9 cellular contexts compared by ENCODE assay signal in genomic region chr20:406200-407096, GRCh38. TPM values are rescaled to one million over a fixed set of nuclear protein-coding genes. Genes with fewer than 3 reads are reported as not detected.
A peak's percentile ranks its signal among the peaks of the same experiment; 100 is the strongest.
DNase-seq lines count a peak whose midpoint lies in the region; ATAC-seq, FAIRE-seq and TF ChIP-seq lines count a peak whose summit lies in the region.
"Had no signal": no experiment of that assay in that cellular context is flagged by ENCODE, and none has a peak within 500 bp of the region (broad histone marks: within the 10 kb centered on the region; RNA-seq: fewer than 3 reads in every experiment).

No MANE protein-coding gene starts in this region.

- H2AFZ ChIP-seq in DND-41 (ENCODE audit: low read depth, low read length) (no peak overlapping the region), OCI-LY1 (ENCODE audit: low read length) (no peak overlapping the region), H1 (ENCODE audit: low read length) (peak overlapping the region; percentile 36; the same call in 1 of the 2 replicates), osteoblast (ENCODE audit: low read length) (peak overlapping the region; percentile 99)

- no peak overlapping the region; the same call in 1 of the 2 replicates for H2BK15ac ChIP-seq in H1 (ENCODE audit: low read length)

- H3K18ac ChIP-seq in H1 (ENCODE audit: extremely low read depth, low read length) = no peak overlapping the region

- H2BK12ac ChIP-seq in H1 (ENCODE audit: low read depth, low read length) = no peak overlapping the region; the same call in 1 of the 2 replicates

- H2AK5ac ChIP-seq in H1 (ENCODE audit: low read depth, low read length) = no peak overlapping the region

- intact Hi-C loops in testis (cut with DNase I; ENCODE audit: low total_unique reads) = no loop called here

- peaks cover 13% of the 10 kb centered on the region for H3K23me2 ChIP-seq in H1 (ENCODE audit: low read depth, low read length)

- H4K5ac ChIP-seq in H1 (ENCODE audit: insufficient read length, low read depth, low read length) = no peak overlapping the region

- no peak for TF ChIP-seq EP300 in H1 (IDR thresholded peaks at IDR 0.05; ENCODE audit: borderline replicate concordance in 1 of 2, low read depth in 2 of 2, low read length in 2 of 2)

- H3K4me2 ChIP-seq in DND-41 (ENCODE audit: insufficient read depth, low read length) = peak overlapping the region; percentile 91; the same call in 1 of the 2 replicates
- H3K4me2 ChIP-seq in OCI-LY1 (ENCODE audit: low read length) = peak overlapping the region; percentile 63
- H3K4me2 ChIP-seq in H1 (ENCODE audit: insufficient read depth in 1 of 2, low read depth in 2 of 2, low read length in 2 of 2) = peak overlapping the region; percentile 45 to 83
- H3K4me2 ChIP-seq in osteoblast (ENCODE audit: insufficient read depth, low read length) = peak overlapping the region; percentile 96

- H3K27me3 ChIP-seq in DND-41 (ENCODE audit: insufficient read depth, low read length, poor library complexity) = no peaks in the 10 kb centered on the region
- H3K27me3 ChIP-seq in OCI-LY1 (ENCODE audit: insufficient read depth, low read length) = no peaks in the 10 kb centered on the region
- no peaks in the 10 kb centered on the region for H3K27me3 ChIP-seq in H1 (replicated peaks in 1 of 4; ENCODE audit: control insufficient read depth in 3 of 4, extremely low read depth in 1 of 4, insufficient read depth in 3 of 4, low read length in 3 of 4)
- no peaks in the 10 kb centered on the region for H3K27me3 ChIP-seq in osteoblast (ENCODE audit: insufficient read depth, low read length)
- no peaks in the 10 kb centered on the region for H3K27me3 ChIP-seq in testis
- H3K27me3 ChIP-seq: cardiac muscle cell had no signal

- TF ChIP-seq POLR2A in H1 (IDR thresholded peaks at IDR 0.05; ENCODE audit: control extremely low read depth in 1 of 2, low read depth in 2 of 2, low read length in 2 of 2) (no peak), testis (IDR thresholded peaks at IDR 0.05) (no peak)

- peaks cover 12% of the 10 kb centered on the region for H3K79me1 ChIP-seq in H1 (ENCODE audit: low read depth, low read length)

- H3K9me2 ChIP-seq in OCI-LY1 (ENCODE audit: low read depth, low read length) = no peaks in the 10 kb centered on the region

- H3K4me1 ChIP-seq in DND-41 (ENCODE audit: insufficient read depth, low read length) = peaks cover 59% of the 10 kb centered on the region
- peaks cover 39% of the 10 kb centered on the region for H3K4me1 ChIP-seq in OCI-LY1 (ENCODE audit: insufficient read depth, low read length, severe bottlenecking)
- H3K4me1 ChIP-seq in H1 (replicated peaks in 1 of 4; ENCODE audit: control insufficient read depth in 3 of 4, insufficient read depth in 4 of 4, low read length in 3 of 4) = peaks cover 0 to 10% (median 6%) of the 10 kb centered on the region in 4 experiments; a peak in 5 of 7 replicates
- peaks cover 19% of the 10 kb centered on the region for H3K4me1 ChIP-seq in osteoblast (ENCODE audit: insufficient read depth, low read length)
- peaks cover 11% of the 10 kb centered on the region for H3K4me1 ChIP-seq in testis

- H3K23ac ChIP-seq in H1 (ENCODE audit: insufficient read length) = no peak overlapping the region

- H3K56ac ChIP-seq in H1 (replicated peaks; ENCODE audit: insufficient read length, low read depth, low read length) = no peak overlapping the region

- ATAC-seq in DND-41 (ENCODE audit: insufficient read depth, low read depth) (no peak), GM18868 (IDR thresholded peaks at IDR 0.05; ENCODE audit: unreplicated experiment) (no peak), GM19452 (IDR thresholded peaks at IDR 0.05; ENCODE audit: unreplicated experiment) (no peak)

- H3K9ac ChIP-seq in DND-41 (ENCODE audit: low read depth, low read length) (no peak overlapping the region), OCI-LY1 (ENCODE audit: low read length) (peak overlapping the region; percentile 48; the same call in 1 of the 2 replicates), H1 (replicated peaks in 1 of 4; ENCODE audit: extremely low read depth in 1 of 4, low read depth in 3 of 4, low read length in 3 of 4) (peak overlapping the region in 1 of 4 experiments; percentile 35; a peak in 3 of 7 replicates)

- H3K79me2 ChIP-seq in DND-41 (ENCODE audit: insufficient read depth, low read length) = peaks cover 32% of the 10 kb centered on the region
- H3K79me2 ChIP-seq in OCI-LY1 (ENCODE audit: insufficient read depth, low read length) = peaks cover 13% of the 10 kb centered on the region; the same call in 1 of the 2 replicates
- peaks cover 0 to 25% of the 10 kb centered on the region in 2 experiments; a peak in 2 of 4 replicates for H3K79me2 ChIP-seq in H1 (ENCODE audit: control insufficient read depth in 1 of 2, insufficient read depth in 2 of 2, low read length in 2 of 2)
- H3K79me2 ChIP-seq in osteoblast (ENCODE audit: insufficient read depth, low read length) = peaks cover 31% of the 10 kb centered on the region

- H3K9me3 ChIP-seq in DND-41 (ENCODE audit: insufficient read depth, low read length, severe bottlenecking) (no peaks in the 10 kb centered on the region), OCI-LY1 (ENCODE audit: low read length) (no peaks in the 10 kb centered on the region), H1 (ENCODE audit: insufficient read depth in 2 of 2, low read depth in 1 of 2, low read length in 1 of 2) (peaks cover 0 to 5% of the 10 kb centered on the region in 2 experiments; a peak in 3 of 4 replicates), osteoblast (ENCODE audit: low read depth, low read length) (no peaks in the 10 kb centered on the region), testis (no peaks in the 10 kb centered on the region)

- POLR2A ChIA-PET in H1 (lab: Charles Lee; ENCODE audit: partially characterized antibody) = interaction anchor here (0.9 to 2.6 kb wide), 14 partner anchors 8 to 136 kb away, joined by 3 to 31 read pairs (median 4); partner anchors contain the start of genes CSNK2A1, NRSN2, SOX12 and TRIB3

- H3K4me3 ChIP-seq in DND-41 (ENCODE audit: low read depth in 1 of 2, low read length in 2 of 2) (no peak overlapping the region), OCI-LY1 (ENCODE audit: low read depth, low read length, poor library complexity, severe bottlenecking) (peak overlapping the region; percentile 97), H1 (ENCODE audit: extremely low read depth in 1 of 4, insufficient read depth in 2 of 4, low read depth in 3 of 4, low read length in 4 of 4) (peak overlapping the region; percentile 65 to 99 (median 72); a peak in 7 of 8 replicates), osteoblast (ENCODE audit: insufficient read depth, low read length) (peak overlapping the region; percentile 76), testis (no peak overlapping the region)

- no peak for FAIRE-seq in H1 (lab: Jason Lieb, UNC)

- H3K14ac ChIP-seq in H1 (ENCODE audit: insufficient read length) = no peak overlapping the region

- no peak for DNase-seq in DND-41
- no peak for DNase-seq in H1 (ENCODE audit: low read depth in 1 of 2, low spot score in 2 of 2)
- DNase-seq in osteoblast (ENCODE audit: insufficient read length, low spot score, missing footprints) = no peak
- DNase-seq in hippocampal formation (lab: John Stamatoyannopoulos, UW) = no peak
- no peak for DNase-seq in testis

- TF ChIP-seq CTCF in DND-41 (IDR thresholded peaks at IDR 0.05; ENCODE audit: borderline replicate concordance, extremely low read depth, low read length, poor library complexity, severe bottlenecking) = no peak
- TF ChIP-seq CTCF in OCI-LY1 (IDR thresholded peaks at IDR 0.05; ENCODE audit: low read length) = no peak
- no peak for TF ChIP-seq CTCF in H1 (IDR thresholded peaks at IDR 0.05; ENCODE audit: control extremely low read depth in 1 of 3, insufficient read depth in 1 of 3, low read depth in 1 of 3, low read length in 3 of 3)
- no peak for TF ChIP-seq CTCF in osteoblast (IDR thresholded peaks at IDR 0.05; ENCODE audit: extremely low read depth, low read depth, low read length)
- TF ChIP-seq CTCF in testis (IDR thresholded peaks at IDR 0.05) = no peak

- TF ChIP-seq RAD21 in H1 (IDR thresholded peaks at IDR 0.05 in 1 of 2, conservative IDR thresholded peaks at IDR 0.05 in 1 of 2; ENCODE audit: low read depth in 2 of 2, low read length in 2 of 2) = no peak

- H3K36me3 ChIP-seq in DND-41 (ENCODE audit: insufficient read depth, low read length) = peaks cover 23% of the 10 kb centered on the region
- peaks cover 19% of the 10 kb centered on the region for H3K36me3 ChIP-seq in OCI-LY1 (ENCODE audit: insufficient read depth, low read length)
- H3K36me3 ChIP-seq in H1 (ENCODE audit: control insufficient read depth in 2 of 4, insufficient read depth in 4 of 4, low read length in 3 of 4) = peaks cover 0 to 15% (median 5%) of the 10 kb centered on the region in 4 experiments; a peak in 6 of 8 replicates
- peaks cover 15% of the 10 kb centered on the region for H3K36me3 ChIP-seq in osteoblast (ENCODE audit: insufficient read depth, low read length)
- H3K36me3 ChIP-seq in testis (ENCODE audit: low read depth, missing control alignments) = no peaks in the 10 kb centered on the region
- H3K36me3 ChIP-seq: cardiac muscle cell had no signal

- CTCF ChIA-PET in H1 (lab: Charles Lee; ENCODE audit: partially characterized antibody) = interaction anchor here (0.6 to 2.6 kb wide), 10 partner anchors 8 to 254 kb away, joined by 3 to 11 read pairs (median 4); partner anchors contain the start of gene TRIB3

- no peaks in the 10 kb centered on the region for H3F3A ChIP-seq in OCI-LY1 (ENCODE audit: insufficient read depth, low read length)

- H2BK120ac ChIP-seq in H1 (replicated peaks; ENCODE audit: low read depth, low read length) = no peak overlapping the region

- H3K4ac ChIP-seq in H1 (replicated peaks; ENCODE audit: insufficient read length, low read depth, low read length) = no peak overlapping the region

- WGBS in H1 (ENCODE audit: extremely low coverage in 1 of 2, insufficient coverage in 1 of 2, insufficient read length in 1 of 2, insufficient replicate concordance in 2 of 2, low coverage in 1 of 2, low lambda C conversion rate in 2 of 2, missing lambda C conversion rate in 1 of 2), 2 experiments = 77% methylated on average over 9 of the region's 9 CpGs; no CpG with 5 or more reads in 1 of the 2 experiments
- WGBS in testis, 2 donors = 49 to 63% methylated on average over 9 of the region's 9 CpGs

- no peak overlapping the region for H4K8ac ChIP-seq in H1 (ENCODE audit: extremely low read depth, insufficient read depth, low read length)

- H4K91ac ChIP-seq in H1 (replicated peaks; ENCODE audit: insufficient read length, low read length) = no peak overlapping the region

- no peak overlapping the region for H2BK20ac ChIP-seq in H1 (ENCODE audit: low read length)

- H4K20me1 ChIP-seq in DND-41 (ENCODE audit: insufficient read depth, low read length) (peaks cover 10% of the 10 kb centered on the region), OCI-LY1 (ENCODE audit: insufficient read depth, low read length) (no peaks in the 10 kb centered on the region), H1 (replicated peaks in 1 of 2; ENCODE audit: control insufficient read depth in 1 of 2, insufficient read depth in 2 of 2, low read length in 2 of 2) (peaks cover 0 to 4% of the 10 kb centered on the region in 2 experiments), osteoblast (ENCODE audit: insufficient read depth, low read length) (peaks cover 18% of the 10 kb centered on the region)

- 0 out of 2 replicates have a peak overlapping the region, but pooled peaks have one; percentile 91 for H2BK5ac ChIP-seq in H1 (ENCODE audit: low read depth, low read length)

- no peak overlapping the region for H3K27ac ChIP-seq in DND-41 (ENCODE audit: low read length)
- peak overlapping the region; percentile 57 for H3K27ac ChIP-seq in OCI-LY1 (ENCODE audit: low read depth, low read length, poor library complexity, severe bottlenecking)
- H3K27ac ChIP-seq in H1 (ENCODE audit: low read depth, low read length) = no peak overlapping the region
- H3K27ac ChIP-seq in osteoblast (ENCODE audit: low read depth, low read length) = no peak overlapping the region
- no peak overlapping the region for H3K27ac ChIP-seq in testis
- H3K27ac ChIP-seq: cardiac muscle cell had no signal

RNA-seq across cellular contexts. Expression of gene RBCK1, which starts 1.7 kb away (rescaled TPM):
- total RNA-seq in H1 (2021; fragmentation: NEBNext Ultra II Directional; extraction: Animal tissue kit (Norgen Biotek cat#: 25700)) = 48.7 and 54.7 TPM in 2 replicates
- polyA plus RNA-seq in H1 (2011; rRNA removed) (43.1 and 60.1 TPM in 2 replicates), testis (ENCODE audit: insufficient read depth, low read depth, low replicate concordance) (77.8 TPM)
- polyA plus RNA-seq in H1 (2011; cell fraction: cytosol; rRNA removed) = 42.6 TPM
- 121 TPM for polyA plus RNA-seq in H1 (2011; cell fraction: nucleus; rRNA removed)
- polyA plus RNA-seq in H1 (2012, experiment 1 of 2) = 61.2 to 71.1 TPM (median 65.0 TPM) in 4 replicates
- 49.7 TPM for polyA plus RNA-seq in H1 (2012, experiment 2 of 2)
- polyA plus RNA-seq in H1 (2013, experiment 1 of 2) = 42.6 TPM
- polyA plus RNA-seq in H1 (2013, experiment 2 of 2) = 41.0 TPM
- 25.1 and 25.9 TPM in 2 replicates for polyA minus RNA-seq in H1 (2011; rRNA and poly(A)+ RNA removed)
- polyA minus RNA-seq in H1 (2011; cell fraction: cytosol; rRNA and poly(A)+ RNA removed) = 20.8 TPM
- polyA minus RNA-seq in H1 (2011; cell fraction: nucleus; rRNA and poly(A)+ RNA removed) = 32.7 TPM
- total RNA-seq in osteoblast (73.1 and 104 TPM in 2 replicates), testis (10 to 100 TPM; 87.2 to 93.7 TPM)

RNA-seq across cellular contexts. Expression of gene TRIB3, which starts 25.9 kb away (rescaled TPM):
- 9.0 and 10.1 TPM in 2 replicates for total RNA-seq in H1 (2021; fragmentation: NEBNext Ultra II Directional; extraction: Animal tissue kit (Norgen Biotek cat#: 25700))
- polyA plus RNA-seq in H1 (2011; rRNA removed) (17.1 and 30.0 TPM in 2 replicates), testis (ENCODE audit: insufficient read depth, low read depth, low replicate concordance) (2.8 TPM)
- polyA plus RNA-seq in H1 (2011; cell fraction: cytosol; rRNA removed) = 20.6 TPM
- polyA plus RNA-seq in H1 (2011; cell fraction: nucleus; rRNA removed) = 22.8 TPM
- polyA plus RNA-seq in H1 (2012, experiment 1 of 2) = 4.7 to 10.2 TPM (median 8.5 TPM) in 4 replicates
- polyA plus RNA-seq in H1 (2012, experiment 2 of 2) = 11.2 TPM
- polyA plus RNA-seq in H1 (2013, experiment 1 of 2) = 8.1 TPM
- 8.1 TPM for polyA plus RNA-seq in H1 (2013, experiment 2 of 2)
- 10.1 and 14.9 TPM in 2 replicates for polyA minus RNA-seq in H1 (2011; rRNA and poly(A)+ RNA removed)
- 11.1 TPM for polyA minus RNA-seq in H1 (2011; cell fraction: cytosol; rRNA and poly(A)+ RNA removed)
- polyA minus RNA-seq in H1 (2011; cell fraction: nucleus; rRNA and poly(A)+ RNA removed) = 7.7 TPM
- total RNA-seq in osteoblast (176 and 213 TPM in 2 replicates), testis (1 to 10 TPM; 2.9 to 3.6 TPM)

RNA-seq across cellular contexts. Expression of gene TBC1D20, which starts 55.9 kb away (rescaled TPM):
- total RNA-seq in H1 (2021; fragmentation: NEBNext Ultra II Directional; extraction: Animal tissue kit (Norgen Biotek cat#: 25700)) = 16.2 and 17.1 TPM in 2 replicates
- polyA plus RNA-seq in H1 (2011; rRNA removed) = 14.5 and 17.4 TPM in 2 replicates
- polyA plus RNA-seq in H1 (2011; cell fraction: cytosol; rRNA removed) = 15.3 TPM
- 17.6 TPM for polyA plus RNA-seq in H1 (2011; cell fraction: nucleus; rRNA removed)
- polyA plus RNA-seq in H1 (2012, experiment 1 of 2) = 10.3 to 13.8 TPM (median 11.1 TPM) in 4 replicates
- polyA plus RNA-seq in H1 (2012, experiment 2 of 2) = 7.3 TPM
- 9.0 TPM for polyA plus RNA-seq in H1 (2013, experiment 1 of 2)
- polyA plus RNA-seq in H1 (2013, experiment 2 of 2) = 9.2 TPM
- polyA minus RNA-seq in H1 (2011; rRNA and poly(A)+ RNA removed) = 28.3 and 34.3 TPM in 2 replicates
- 9.1 TPM for polyA minus RNA-seq in H1 (2011; cell fraction: cytosol; rRNA and poly(A)+ RNA removed)
- 8.4 TPM for polyA minus RNA-seq in H1 (2011; cell fraction: nucleus; rRNA and poly(A)+ RNA removed)
- total RNA-seq in osteoblast = 57.5 and 64.8 TPM in 2 replicates
- 10 to 100 TPM; 45.7 to 52.6 TPM for total RNA-seq in testis
- polyA plus RNA-seq in testis (ENCODE audit: insufficient read depth, low read depth, low replicate concordance) = 43.5 TPM

RNA-seq across cellular contexts. Expression of gene NRSN2, which starts 59.5 kb away (rescaled TPM):
- total RNA-seq in H1 (2021; fragmentation: NEBNext Ultra II Directional; extraction: Animal tissue kit (Norgen Biotek cat#: 25700)) = 15.0 and 19.4 TPM in 2 replicates
- polyA plus RNA-seq in H1 (2011; rRNA removed) (33.3 and 41.9 TPM in 2 replicates), testis (ENCODE audit: insufficient read depth, low read depth, low replicate concordance) (49.4 TPM)
- polyA plus RNA-seq in H1 (2011; cell fraction: cytosol; rRNA removed) = 25.4 TPM
- polyA plus RNA-seq in H1 (2011; cell fraction: nucleus; rRNA removed) = 20.5 TPM
- polyA plus RNA-seq in H1 (2012, experiment 1 of 2) = 17.4 to 24.3 TPM (median 23.5 TPM) in 4 replicates
- polyA plus RNA-seq in H1 (2012, experiment 2 of 2) = 23.4 TPM
- polyA plus RNA-seq in H1 (2013, experiment 1 of 2) = 19.3 TPM
- polyA plus RNA-seq in H1 (2013, experiment 2 of 2) = 21.8 TPM
- 11.8 and 15.0 TPM in 2 replicates for polyA minus RNA-seq in H1 (2011; rRNA and poly(A)+ RNA removed)
- 16.5 TPM for polyA minus RNA-seq in H1 (2011; cell fraction: cytosol; rRNA and poly(A)+ RNA removed)
- polyA minus RNA-seq in H1 (2011; cell fraction: nucleus; rRNA and poly(A)+ RNA removed) = 8.1 TPM
- total RNA-seq in osteoblast (39.5 and 49.6 TPM in 2 replicates), testis (10 to 100 TPM; 62.4 to 79.0 TPM)

Comparison
In these comparisons a context has a peak if more than half of its experiments do, and no peak if none do; other contexts are left out.
1. H2AFZ ChIP-seq: peak in H1 (single experiment) and osteoblast (single experiment); none in DND-41 (single experiment) and OCI-LY1 (single experiment).
2. H3K4me3 ChIP-seq: peak in OCI-LY1 (single experiment), H1 (4 of 4) and osteoblast (single experiment); none in DND-41 (0 of 2) and testis (0 of 2).
3. RNA of gene TRIB3, which starts 25.9 kb away (total RNA-seq): 176 to 213 TPM in osteoblast; 9.0 to 10.1 TPM in H1 and 2.9 to 3.6 TPM in testis; every median in the first group is over 10 times any median in the second.
4. Peak in every context shown above with its lines, with median percentiles within 50 percentile points of each other: H3K4me2 ChIP-seq.